Comparison of ENCODE assay signal across 24 cellular contexts in the genomic region with DNA sequence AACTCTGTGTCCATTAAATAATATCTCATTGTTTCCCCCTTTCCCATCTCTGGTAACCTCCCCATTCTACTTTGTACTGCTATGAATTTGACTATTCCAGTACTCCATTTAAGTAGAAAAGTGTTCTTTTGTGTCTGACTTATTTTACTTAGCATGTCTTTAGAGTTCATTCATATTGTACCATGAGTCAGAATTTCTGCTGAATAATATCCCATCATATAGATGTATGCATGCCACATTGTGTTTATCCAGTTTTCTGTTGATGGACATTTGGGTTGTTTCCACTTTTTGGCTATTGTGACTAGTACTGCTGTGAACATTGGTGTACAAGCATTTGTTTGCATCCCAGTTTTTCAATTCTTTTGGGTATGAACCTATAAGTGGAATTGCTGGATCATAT.
"Had no signal": no experiment of that assay in that cellular context is flagged by ENCODE, and none has a peak within 500 bp of the region (broad histone marks: within the 10 kb centered on the region; RNA-seq: fewer than 3 reads in every experiment).

No MANE protein-coding gene starts in this region.

- H3K27ac Mint-ChIP-seq: activated naive CD4-positive, alpha-beta T cell treated with anti-CD3 and anti-CD28 coated beads, Interleukin-2, amount 10 ng/mL, durations not matched to agents 7 days and 5 days; endodermal cell; nephron progenitor cell; stimulated activated naive B cell treated with anti-CD40 and anti-IgM and Interleukin-4, amounts not matched to agents 10 μg/mL and 1 μg/mL and 100 μg/mL, for 72 hours had no signal

- ATAC-seq: activated T-cell treated with anti-CD3 and anti-CD28 coated beads, Interleukin-2, amount 50 U/mL, for 4 hours; heart right ventricle; left colon; stimulated activated naive B cell treated with anti-CD40 and anti-IgM and Interleukin-4, amounts not matched to agents 10 μg/mL and 1 μg/mL and 100 μg/mL, for 72 hours had no signal

- H3K36me3 ChIP-seq: colonic mucosa, heart right ventricle, sigmoid colon, vagina had no signal

- H3K4me3 Mint-ChIP-seq: activated naive CD4-positive, alpha-beta T cell treated with anti-CD3 and anti-CD28 coated beads, Interleukin-2, amount 10 ng/mL, durations not matched to agents 7 days and 5 days; activated T-cell treated with anti-CD3 and anti-CD28 coated beads, Interleukin-2, amount 50 U/mL, for 4 hours; endodermal cell; nephron progenitor cell; stimulated activated naive B cell treated with anti-CD40 and anti-IgM and Interleukin-4, amounts not matched to agents 10 μg/mL and 1 μg/mL and 100 μg/mL, for 72 hours had no signal

- H3K27me3 Mint-ChIP-seq: activated naive CD4-positive, alpha-beta T cell treated with anti-CD3 and anti-CD28 coated beads, Interleukin-2, amount 10 ng/mL, durations not matched to agents 7 days and 5 days; stimulated activated naive B cell treated with anti-CD40 and anti-IgM and Interleukin-4, amounts not matched to agents 10 μg/mL and 1 μg/mL and 100 μg/mL, for 72 hours had no signal

- H3K27me3 ChIP-seq: colonic mucosa, heart right ventricle, sigmoid colon, vagina had no signal

- H3K9me3 Mint-ChIP-seq: activated naive CD4-positive, alpha-beta T cell treated with anti-CD3 and anti-CD28 coated beads, Interleukin-2, amount 10 ng/mL, durations not matched to agents 7 days and 5 days; activated T-cell treated with anti-CD3 and anti-CD28 coated beads, Interleukin-2, amount 50 U/mL, for 4 hours; endodermal cell; stimulated activated naive B cell treated with anti-CD40 and anti-IgM and Interleukin-4, amounts not matched to agents 10 μg/mL and 1 μg/mL and 100 μg/mL, for 72 hours had no signal

- FAIRE-seq: bronchial epithelial cell, keratinocyte, TTC549 had no signal

- H3K9me3 ChIP-seq: colonic mucosa, heart right ventricle, sigmoid colon, vagina had no signal

- H3K27ac ChIP-seq: colonic mucosa, vagina, WERI-Rb-1 had no signal

- H3K4me3 ChIP-seq: colonic mucosa, heart right ventricle, sigmoid colon, smooth muscle cell, vagina had no signal

- DNase-seq: activated CD4-positive, alpha-beta T cell treated with anti-CD3 and anti-CD28 coated beads, Interleukin-2, amount 50 U/mL, for 1 hour; activated CD4-positive, CD25-positive, alpha-beta regulatory T cell treated with anti-CD3 and anti-CD28 coated beads, Interleukin-2, amount 50 U/mL, for 72 hours; activated CD8-positive, alpha-beta memory T cell treated with anti-CD3 and anti-CD28 coated beads, Interleukin-2, amount 50 U/mL, for 4 hours; activated effector memory CD4-positive, alpha-beta T cell treated with Interleukin-2 at 50 U/mL for 16 hours; activated naive CD4-positive, alpha-beta T cell treated with anti-CD3 and anti-CD28 coated beads, Interleukin-2, amount 10 ng/mL, durations not matched to agents 7 days and 5 days; activated T-cell treated with anti-CD3 and anti-CD28 coated beads, Interleukin-2, amount 50 U/mL, for 4 hours; colonic mucosa; endodermal cell; heart right ventricle; left colon; mesenchymal stem cell; nephron progenitor cell; nucleus accumbens; sigmoid colon; stimulated activated CD4-positive, alpha-beta T cell treated with anti-CD3 and anti-CD28 coated beads, Interleukin-15, amount 100 ng/mL, for 24 hours; stimulated activated naive B cell treated with anti-CD40 and anti-IgM and Interleukin-4, amounts not matched to agents 10 μg/mL and 1 μg/mL and 100 μg/mL, for 72 hours; T-helper 1 cell; trophoblast cell; WERI-Rb-1 had no signal

- H3K4me1 ChIP-seq: colonic mucosa had no signal
